Comparison of ENCODE assay signal across 27 cellular contexts in the genomic region with DNA sequence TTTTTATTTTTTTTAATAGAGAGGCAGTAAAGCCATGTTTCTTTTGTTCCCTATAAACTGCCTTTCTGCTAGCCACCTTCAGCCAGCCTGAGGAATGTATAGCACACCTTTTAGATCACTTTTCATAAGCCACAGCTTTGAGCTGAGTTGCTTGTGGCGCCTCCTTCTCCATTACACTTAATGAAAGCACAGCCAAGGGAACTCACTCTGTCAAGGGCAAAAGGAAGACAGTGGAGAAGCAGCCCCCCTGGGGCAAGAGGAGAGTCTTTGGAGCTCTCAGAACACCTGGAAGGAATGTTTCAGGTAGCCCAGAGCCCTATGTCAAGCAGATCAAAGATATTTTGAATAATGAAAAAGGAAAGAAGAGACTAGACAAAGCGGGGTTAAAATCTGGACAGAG.
"Had no signal": no experiment of that assay in that cellular context is flagged by ENCODE, and none has a peak within 500 bp of the region (broad histone marks: within the 10 kb centered on the region; RNA-seq: fewer than 3 reads in every experiment).

No MANE protein-coding gene starts in this region.

- H3K4me3 Mint-ChIP-seq: activated CD4-positive, alpha-beta memory T cell treated with anti-CD3 and anti-CD28 coated beads for 36 hours; activated CD4-positive, alpha-beta T cell treated with anti-CD3 and anti-CD28 coated beads, Interleukin-2, amount 10 ng/mL, durations not matched to agents 7 days and 5 days; activated naive CD4-positive, alpha-beta T cell treated with anti-CD3 and anti-CD28 coated beads, Interleukin-2, amount 50 U/mL, for 24 hours; activated T-helper 17 cell treated with anti-CD3 and anti-CD28 coated beads, Interleukin-2, amount 50 U/mL, for 72 hours; central memory CD8-positive, alpha-beta T cell had no signal

- H3K36me3 Mint-ChIP-seq: activated CD4-positive, alpha-beta memory T cell treated with anti-CD3 and anti-CD28 coated beads for 36 hours; activated naive CD4-positive, alpha-beta T cell treated with anti-CD3 and anti-CD28 coated beads, Interleukin-2, amount 50 U/mL, for 24 hours had no signal

- H3K27me3 ChIP-seq: ascending aorta, body of pancreas, Peyer's patch, SJCRH30 had no signal

- ATAC-seq: activated T-helper 17 cell treated with anti-CD3 and anti-CD28 coated beads, Interleukin-2, amount 50 U/mL, for 72 hours; body of pancreas had no signal

- H3K4me2 ChIP-seq: SK-N-SH had no signal

- H3K27ac Mint-ChIP-seq: activated CD4-positive, alpha-beta memory T cell treated with anti-CD3 and anti-CD28 coated beads for 36 hours; activated CD4-positive, alpha-beta T cell treated with anti-CD3 and anti-CD28 coated beads, Interleukin-2, amount 10 ng/mL, durations not matched to agents 7 days and 5 days; activated naive CD4-positive, alpha-beta T cell treated with anti-CD3 and anti-CD28 coated beads, Interleukin-2, amount 50 U/mL, for 24 hours; activated T-helper 17 cell treated with anti-CD3 and anti-CD28 coated beads, Interleukin-2, amount 50 U/mL, for 72 hours had no signal

- H3K4me1 ChIP-seq: ascending aorta, body of pancreas, Peyer's patch, SJCRH30 had no signal

- H3K9ac ChIP-seq: SK-N-SH had no signal

- H3K4me3 ChIP-seq: ascending aorta, body of pancreas, Peyer's patch, SJCRH30 had no signal

- H3K9me3 Mint-ChIP-seq: activated CD4-positive, alpha-beta memory T cell treated with anti-CD3 and anti-CD28 coated beads for 36 hours; activated CD4-positive, alpha-beta T cell treated with anti-CD3 and anti-CD28 coated beads, Interleukin-2, amount 10 ng/mL, durations not matched to agents 7 days and 5 days; activated naive CD4-positive, alpha-beta T cell treated with anti-CD3 and anti-CD28 coated beads, Interleukin-2, amount 50 U/mL, for 24 hours; activated T-helper 17 cell treated with anti-CD3 and anti-CD28 coated beads, Interleukin-2, amount 50 U/mL, for 72 hours; central memory CD8-positive, alpha-beta T cell had no signal

- DNase-seq: activated CD4-positive, alpha-beta memory T cell treated with anti-CD3 and anti-CD28 coated beads for 36 hours; activated CD4-positive, alpha-beta T cell treated with anti-CD3 and anti-CD28 coated beads, Interleukin-2, amount 10 ng/mL, durations not matched to agents 7 days and 5 days; activated CD4-positive, CD25-positive, alpha-beta regulatory T cell treated with anti-CD3 and anti-CD28 coated beads, Interleukin-2, amount 50 U/mL, for 72 hours; activated gamma-delta T cell treated with Interleukin-2 at 50 U/mL for 16 hours; activated T-cell treated with anti-CD3 and anti-CD28 coated beads for 4 hours; activated T-cell treated with anti-CD3 and anti-CD28 coated beads, Interleukin-2, amount 50 U/mL, for 48 hours; amniotic stem cell; body of pancreas; Karpas-422; NCI-H1105; NCI-H1436 treated with DMSO at 0.1 percent for 48 hours; NCI-H187; NCI-H2081; NCI-H2171; NCI-H2227 treated with DMSO at 0.1 percent for 48 hours; NCI-H446 treated with DMSO at 0.1 percent for 48 hours; NCI-H774; Peyer's patch; Right ventricle myocardium superior; SJCRH30; SK-N-SH; T-helper 1 cell had no signal

- H3K4me1 Mint-ChIP-seq: activated CD4-positive, alpha-beta T cell treated with anti-CD3 and anti-CD28 coated beads, Interleukin-2, amount 10 ng/mL, durations not matched to agents 7 days and 5 days; activated naive CD4-positive, alpha-beta T cell treated with anti-CD3 and anti-CD28 coated beads, Interleukin-2, amount 50 U/mL, for 24 hours; activated T-helper 17 cell treated with anti-CD3 and anti-CD28 coated beads, Interleukin-2, amount 50 U/mL, for 72 hours; central memory CD8-positive, alpha-beta T cell had no signal

- H3K9me3 ChIP-seq: ascending aorta, body of pancreas, Peyer's patch, SJCRH30, SK-N-SH had no signal

- H3K27me3 Mint-ChIP-seq: activated CD4-positive, alpha-beta memory T cell treated with anti-CD3 and anti-CD28 coated beads for 36 hours; activated CD4-positive, alpha-beta T cell treated with anti-CD3 and anti-CD28 coated beads, Interleukin-2, amount 10 ng/mL, durations not matched to agents 7 days and 5 days; activated naive CD4-positive, alpha-beta T cell treated with anti-CD3 and anti-CD28 coated beads, Interleukin-2, amount 50 U/mL, for 24 hours; activated T-helper 17 cell treated with anti-CD3 and anti-CD28 coated beads, Interleukin-2, amount 50 U/mL, for 72 hours; central memory CD8-positive, alpha-beta T cell had no signal

- H3K36me3 ChIP-seq: ascending aorta, Peyer's patch, SJCRH30 had no signal

- H3K27ac ChIP-seq: ascending aorta, body of pancreas, Peyer's patch, RWPE1, SJCRH30 had no signal
